ENCODE assay signal across 8 cellular contexts in genomic region chr19:32404939-32405430, GRCh38. TPM values are rescaled to one million over a fixed set of nuclear protein-coding genes. Genes with fewer than 3 reads are reported as not detected.
DNase-seq lines count a peak whose midpoint lies in the region; ATAC-seq and TF ChIP-seq lines count a peak whose summit lies in the region.

No MANE protein-coding gene starts in this region.

- CTCF ChIA-PET in activated naive CD4-positive, alpha-beta T cell treated with anti-CD3 and anti-CD28 coated beads, Interleukin-2, amount 10 ng/mL, durations not matched to agents 7 days and 5 days (lab: Charles Lee): interaction anchor here (1.1 kb wide), 1 partner anchor 60 kb away, joined by 3 read pairs; no protein-coding TSS in a partner anchor

- H3K4me1 ChIP-seq in left lung (peaks cover 8 to 37% of the 10 kb centered on the region in 2 donors), stomach (peaks cover 0 to 43% (median 31%) of the 10 kb centered on the region in 4 donors)

- peaks cover 0 to 15% of the 10 kb centered on the region in 2 donors for H3K36me3 ChIP-seq in left lung
- H3K36me3 ChIP-seq in stomach: peaks cover 0 to 15% (median 14%) of the 10 kb centered on the region in 4 donors

- no peak for TF ChIP-seq EP300 in stomach (IDR thresholded peaks at IDR 0.05)

- no peak for TF ChIP-seq CTCF in left lung (IDR thresholded peaks at IDR 0.05)
- no peak for TF ChIP-seq CTCF in stomach (IDR thresholded peaks at IDR 0.05)

- no peak for TF ChIP-seq POLR2A in stomach (IDR thresholded peaks at IDR 0.05)

- H3K9me3 Mint-ChIP-seq in activated naive CD4-positive, alpha-beta T cell treated with anti-CD3 and anti-CD28 coated beads, Interleukin-2, amount 10 ng/mL, durations not matched to agents 7 days and 5 days: no peaks in the 10 kb centered on the region

- H3K27me3 ChIP-seq in left lung: no peaks in the 10 kb centered on the region
- no peaks in the 10 kb centered on the region for H3K27me3 ChIP-seq in stomach

- H3K27ac ChIP-seq in left lung (peak overlapping the region; percentile 97 to 100), stomach (peak overlapping the region; percentile 97 to 99 (median 99))

- no peak for DNase-seq in activated naive CD4-positive, alpha-beta T cell treated with anti-CD3 and anti-CD28 coated beads, Interleukin-2, amount 10 ng/mL, durations not matched to agents 7 days and 5 days
- no peak for DNase-seq in activated naive CD4-positive, alpha-beta T cell treated with anti-CD3 and anti-CD28 coated beads, Interleukin-2, amount 50 U/mL, for 16 hours
- DNase-seq in RKO (ENCODE audit: low spot score) (peak; percentile 22), dedifferentiated amniotic fluid mesenchymal stem cell (ENCODE audit: extremely low spot score) (peak; percentile 19), left lung (peak; percentile 60 to 90), stomach (peak; percentile 69), 8988T (no peak)

- H3K36me3 Mint-ChIP-seq in activated naive CD4-positive, alpha-beta T cell treated with anti-CD3 and anti-CD28 coated beads, Interleukin-2, amount 10 ng/mL, durations not matched to agents 7 days and 5 days: peaks cover 5% of the 10 kb centered on the region

- ATAC-seq in HG02943 (IDR thresholded peaks at IDR 0.05; ENCODE audit: low read depth, unreplicated experiment) (peak; percentile 7), left lung (peak; percentile 49)

- H3K9me3 ChIP-seq in left lung: no peaks in the 10 kb centered on the region
- H3K9me3 ChIP-seq in stomach: no peaks in the 10 kb centered on the region

- peaks cover 32% of the 10 kb centered on the region for H3K4me1 Mint-ChIP-seq in activated naive CD4-positive, alpha-beta T cell treated with anti-CD3 and anti-CD28 coated beads, Interleukin-2, amount 10 ng/mL, durations not matched to agents 7 days and 5 days

- H3K4me3 Mint-ChIP-seq in activated naive CD4-positive, alpha-beta T cell treated with anti-CD3 and anti-CD28 coated beads, Interleukin-2, amount 10 ng/mL, durations not matched to agents 7 days and 5 days: peak overlapping the region; percentile 83

- H3K27ac Mint-ChIP-seq in activated naive CD4-positive, alpha-beta T cell treated with anti-CD3 and anti-CD28 coated beads, Interleukin-2, amount 10 ng/mL, durations not matched to agents 7 days and 5 days: peak overlapping the region; percentile 93

- H3K4me3 ChIP-seq in left lung (peak overlapping the region; percentile 61 to 84), stomach (peak overlapping the region; percentile 69 to 96 (median 84))

- intact Hi-C loops in left lung (cut with DNase I): no loop called here
- intact Hi-C loops in stomach (cut with DNase I; ENCODE audit: low total_unique reads): no loop called here

- no peaks in the 10 kb centered on the region for H3K27me3 Mint-ChIP-seq in activated naive CD4-positive, alpha-beta T cell treated with anti-CD3 and anti-CD28 coated beads, Interleukin-2, amount 10 ng/mL, durations not matched to agents 7 days and 5 days

- WGBS in stomach, 5 donors: 0 to 1% (median 1%) methylated on average over 22 to 36 of the region's 36 CpGs

RNA-seq across cellular contexts. Expression of gene DPY19L3, which starts 0.6 kb away (rescaled TPM):
- total RNA-seq in left lung: 10 to 100 TPM; 31.5 to 44.9 TPM
- total RNA-seq in stomach: 10 to 100 TPM; 10.7 to 79.4 (median 41.3) TPM
- polyA plus RNA-seq in stomach: 1 to 10 TPM; 2.1 to 4.2 (median 3.2) TPM

RNA-seq across cellular contexts. Expression of gene ZNF507, which starts 59.6 kb away (rescaled TPM):
- 10 to 100 TPM; 14.0 to 15.9 TPM for total RNA-seq in left lung
- 10 to 100 TPM; 14.0 to 76.5 (median 42.2) TPM for total RNA-seq in stomach
- 1 to 10 TPM; 2.8 to 5.0 (median 3.2) TPM for polyA plus RNA-seq in stomach

Comparison
In these comparisons a context has a peak if more than half of its experiments do, and no peak if none do; other contexts are left out.
1. DNase-seq: peak in RKO (single experiment), dedifferentiated amniotic fluid mesenchymal stem cell (single experiment), left lung (2 of 2) and stomach (single experiment); none in activated naive CD4-positive, alpha-beta T cell treated with anti-CD3 and anti-CD28 coated beads, Interleukin-2, amount 10 ng/mL, durations not matched to agents 7 days and 5 days (single experiment), activated naive CD4-positive, alpha-beta T cell treated with anti-CD3 and anti-CD28 coated beads, Interleukin-2, amount 50 U/mL, for 16 hours (single experiment) and 8988T (single experiment).